ENCODE assay signal across 2 cellular contexts in genomic region chr12:121005346-121005815, GRCh38.
TF ChIP-seq lines count a peak whose summit lies in the region.

No MANE protein-coding gene starts in this region.

TF ChIP-seq in SK-N-SH treated with all-trans-retinoic acid at 6 μM for 48 hours, 23 proteins besides CTCF, POLR2A, EP300 and RAD21 (continued from another document):
- TF ChIP-seq, protein P1, sequence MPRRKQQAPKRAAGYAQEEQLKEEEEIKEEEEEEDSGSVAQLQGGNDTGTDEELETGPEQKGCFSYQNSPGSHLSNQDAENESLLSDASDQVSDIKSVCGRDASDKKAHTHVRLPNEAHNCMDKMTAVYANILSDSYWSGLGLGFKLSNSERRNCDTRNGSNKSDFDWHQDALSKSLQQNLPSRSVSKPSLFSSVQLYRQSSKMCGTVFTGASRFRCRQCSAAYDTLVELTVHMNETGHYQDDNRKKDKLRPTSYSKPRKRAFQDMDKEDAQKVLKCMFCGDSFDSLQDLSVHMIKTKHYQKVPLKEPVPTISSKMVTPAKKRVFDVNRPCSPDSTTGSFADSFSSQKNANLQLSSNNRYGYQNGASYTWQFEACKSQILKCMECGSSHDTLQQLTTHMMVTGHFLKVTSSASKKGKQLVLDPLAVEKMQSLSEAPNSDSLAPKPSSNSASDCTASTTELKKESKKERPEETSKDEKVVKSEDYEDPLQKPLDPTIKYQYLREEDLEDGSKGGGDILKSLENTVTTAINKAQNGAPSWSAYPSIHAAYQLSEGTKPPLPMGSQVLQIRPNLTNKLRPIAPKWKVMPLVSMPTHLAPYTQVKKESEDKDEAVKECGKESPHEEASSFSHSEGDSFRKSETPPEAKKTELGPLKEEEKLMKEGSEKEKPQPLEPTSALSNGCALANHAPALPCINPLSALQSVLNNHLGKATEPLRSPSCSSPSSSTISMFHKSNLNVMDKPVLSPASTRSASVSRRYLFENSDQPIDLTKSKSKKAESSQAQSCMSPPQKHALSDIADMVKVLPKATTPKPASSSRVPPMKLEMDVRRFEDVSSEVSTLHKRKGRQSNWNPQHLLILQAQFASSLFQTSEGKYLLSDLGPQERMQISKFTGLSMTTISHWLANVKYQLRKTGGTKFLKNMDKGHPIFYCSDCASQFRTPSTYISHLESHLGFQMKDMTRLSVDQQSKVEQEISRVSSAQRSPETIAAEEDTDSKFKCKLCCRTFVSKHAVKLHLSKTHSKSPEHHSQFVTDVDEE (CRISPR knock-in tag; IDR thresholded peaks at IDR 0.05), result no peak
- no peak for TF ChIP-seq PPARA (CRISPR knock-in tag; IDR thresholded peaks at IDR 0.05; ENCODE audit: borderline replicate concordance)
- TF ChIP-seq ARNTL (CRISPR knock-in tag; IDR thresholded peaks at IDR 0.05; ENCODE audit: borderline replicate concordance, low read depth), result no peak
- no peak for TF ChIP-seq CSDC2 (CRISPR knock-in tag; IDR thresholded peaks at IDR 0.05)
- TF ChIP-seq CREB5 (CRISPR knock-in tag; IDR thresholded peaks at IDR 0.05; ENCODE audit: low read depth), result no peak
- no peak for TF ChIP-seq PATZ1 (CRISPR knock-in tag; IDR thresholded peaks at IDR 0.05; ENCODE audit: borderline replicate concordance)
- no peak for TF ChIP-seq ZFP30 (CRISPR knock-in tag; IDR thresholded peaks at IDR 0.05)
- TF ChIP-seq TCF4 (CRISPR knock-in tag; IDR thresholded peaks at IDR 0.05; ENCODE audit: borderline replicate concordance), result no peak
- TF ChIP-seq OSR1 (CRISPR knock-in tag; IDR thresholded peaks at IDR 0.05), result no peak
- TF ChIP-seq RARB (CRISPR knock-in tag; IDR thresholded peaks at IDR 0.05), result no peak
- no peak for TF ChIP-seq POU6F1 (CRISPR knock-in tag; IDR thresholded peaks at IDR 0.05; ENCODE audit: borderline replicate concordance, low read depth)
- TF ChIP-seq CSRNP3 (CRISPR knock-in tag; IDR thresholded peaks at IDR 0.05), result no peak
- no peak for TF ChIP-seq SNAI2 (CRISPR knock-in tag; IDR thresholded peaks at IDR 0.05)
- no peak for TF ChIP-seq TOX (CRISPR knock-in tag; IDR thresholded peaks at IDR 0.05; ENCODE audit: borderline replicate concordance)
- TF ChIP-seq GLIS3 (CRISPR knock-in tag; IDR thresholded peaks at IDR 0.05), result no peak
- TF ChIP-seq ZNF8 (CRISPR knock-in tag; IDR thresholded peaks at IDR 0.05), result no peak
- TF ChIP-seq ZC3H10 (CRISPR knock-in tag; IDR thresholded peaks at IDR 0.05), result no peak

TF ChIP-seq in GM12878, 131 proteins besides CTCF, POLR2A, EP300 and RAD21 (continued from another document):
- TF ChIP-seq SPI1 (IDR thresholded peaks at IDR 0.05; ENCODE audit: borderline replicate concordance, insufficient read depth, low read depth, low read length) (no peak), CBX5 (IDR thresholded peaks at IDR 0.05; ENCODE audit: low read depth) (no peak)
